8 cellular contexts compared by ENCODE assay signal in genomic region chr10:18651324-18652007, GRCh38. TPM values are rescaled to one million over a fixed set of nuclear protein-coding genes. Genes with fewer than 3 reads are reported as not detected.
DNase-seq lines count a peak whose midpoint lies in the region; ATAC-seq, FAIRE-seq and TF ChIP-seq lines count a peak whose summit lies in the region.

Gene NSUN6, minus strand, starts transcription at chr10:18651587. Its CDS starts 384 bp downstream, at chr10:18651203.

- DNase-seq in AG09309 (ENCODE audit: low read depth) (no peak), NCI-H345 (lab: John Stamatoyannopoulos, UW) (peak; percentile 86), cerebellar cortex (ENCODE audit: low spot score) (peak; percentile 91), keratinocyte (ENCODE audit: low read depth, low spot score) (no peak)
- peak; percentile 85 to 87 for DNase-seq in stimulated activated CD4-positive, alpha-beta T cell treated with anti-CD3 and anti-CD28 coated beads, Interleukin-15, amount 100 ng/mL, for 48 hours (ENCODE audit: low read depth in 2 of 2)

- H3K27me3 ChIP-seq in keratinocyte (ENCODE audit: control insufficient read depth, extremely low read depth, insufficient read depth, low read length), result no peaks in the 10 kb centered on the region

- peak within 1 kb of the TSS; percentile 98 for H3K4me2 ChIP-seq in keratinocyte (ENCODE audit: control insufficient read depth, extremely low read depth, insufficient read depth, low read depth, low read length)

- peak; percentile 14 for TF ChIP-seq CTCF in AG09309 (IDR thresholded peaks at IDR 0.05; ENCODE audit: control insufficient read depth, insufficient read depth, low read depth, low read length, missing control alignments)
- TF ChIP-seq CTCF in keratinocyte (optimal IDR thresholded peaks at IDR 0.05 in 1 of 3, IDR thresholded peaks at IDR 0.05 in 1 of 3, conservative IDR thresholded peaks at IDR 0.05 in 1 of 3; ENCODE audit: extremely low read depth in 1 of 3, insufficient read depth in 2 of 3, low read length in 3 of 3), result peak in 1 of 3 experiments; percentile 2

- H4K20me1 ChIP-seq in keratinocyte (ENCODE audit: control insufficient read depth, extremely low read depth, insufficient read depth, low read length), result no peaks in the 10 kb centered on the region

- H3K9me1 ChIP-seq in keratinocyte (ENCODE audit: control insufficient read depth, extremely low read depth, insufficient read depth, low read length), result no peaks in the 10 kb centered on the region

- H3K4me3 ChIP-seq in AG09309 (ENCODE audit: control insufficient read depth, low read depth, low read length) (peak within 1 kb of the TSS; percentile 92), keratinocyte (ENCODE audit: control insufficient read depth in 2 of 3, extremely low read depth in 1 of 3, insufficient read depth in 2 of 3, low read depth in 1 of 3, low read length in 3 of 3) (peak within 1 kb of the TSS; percentile 73 to 99 (median 99))

- peak; percentile 85 for FAIRE-seq in keratinocyte (lab: Jason Lieb, UNC)

- peak within 1 kb of the TSS; percentile 94 for H3K9ac ChIP-seq in keratinocyte (ENCODE audit: control insufficient read depth, extremely low read depth, insufficient read depth, low read length)

- ATAC-seq in GM18907 (IDR thresholded peaks at IDR 0.05; ENCODE audit: unreplicated experiment), result peak; percentile 97
- peak; percentile 96 for ATAC-seq in HG03139 (IDR thresholded peaks at IDR 0.05; ENCODE audit: unreplicated experiment)
- ATAC-seq in activated CD4-positive, CD25-positive, alpha-beta regulatory T cell treated with anti-CD3 and anti-CD28 coated beads, Interleukin-2, amount 50 U/mL, for 24 hours, result peak; percentile 85 to 86

- H3K4me1 ChIP-seq in keratinocyte (ENCODE audit: control insufficient read depth, extremely low read depth, insufficient read depth, low read length), result peaks cover 3% of the 10 kb centered on the region

- H3K36me3 ChIP-seq in keratinocyte (ENCODE audit: control insufficient read depth in 2 of 2, extremely low read depth in 1 of 2, insufficient read depth in 2 of 2, low read length in 2 of 2), result no peaks in the 10 kb centered on the region

- peak within 1 kb of the TSS; percentile 98 for H2AFZ ChIP-seq in keratinocyte (ENCODE audit: control insufficient read depth, low read length)

- peaks cover 19% of the 10 kb centered on the region for H3K79me2 ChIP-seq in keratinocyte (ENCODE audit: control insufficient read depth, insufficient read depth, low read length)

- no peaks in the 10 kb centered on the region for H3K9me3 ChIP-seq in keratinocyte (ENCODE audit: control insufficient read depth, low read depth, low read length)

- peak within 1 kb of the TSS; percentile 91 for H3K27ac ChIP-seq in keratinocyte (ENCODE audit: control insufficient read depth, insufficient read depth, low read length)

- dilution Hi-C loops in keratinocyte (cut with MboI; ENCODE audit: extremely low pct_ligation_motif_present, low sequenced_read_pairs), result no loop called here

RNA-seq across cellular contexts. Expression of gene NSUN6, which starts in this region (rescaled TPM):
- polyA plus RNA-seq in keratinocyte, result 6.2 to 9.8 TPM (median 8.5 TPM) in 3 replicates
- polyA plus RNA-seq in keratinocyte (2011; ENCODE audit: low read depth), result 7.5 TPM
- polyA plus RNA-seq in keratinocyte (2011; cell fraction: cytosol; rRNA removed), result 4.2 and 7.3 TPM in 2 replicates
- polyA plus RNA-seq in keratinocyte (2011; cell fraction: nucleus; rRNA removed), result 15.0 and 17.5 TPM in 2 replicates
- polyA plus RNA-seq in keratinocyte (2012; ENCODE audit: low replicate concordance), result 4.4 and 6.2 TPM in 2 replicates
- 1.7 to 10.3 TPM (median 6.3 TPM) in 3 replicates for polyA minus RNA-seq in keratinocyte
- polyA minus RNA-seq in keratinocyte (2011; cell fraction: cytosol; rRNA and poly(A)+ RNA removed), result 3.6 TPM
- 8.7 and 16.1 TPM in 2 replicates for polyA minus RNA-seq in keratinocyte (2011; cell fraction: nucleus; rRNA and poly(A)+ RNA removed)

Comparison
In these comparisons a context has a peak if more than half of its experiments do, and no peak if none do; other contexts are left out.
1. DNase-seq: peak in NCI-H345 (single experiment), cerebellar cortex (single experiment) and stimulated activated CD4-positive, alpha-beta T cell treated with anti-CD3 and anti-CD28 coated beads, Interleukin-15, amount 100 ng/mL, for 48 hours (2 of 2); none in AG09309 (single experiment) and keratinocyte (single experiment).
2. Peak in every context shown above with its lines, with median percentiles within 50 percentile points of each other: ATAC-seq.